14 cellular contexts compared by ENCODE assay signal in genomic region chr12:95837240-95838038, GRCh38. TPM values are rescaled to one million over a fixed set of nuclear protein-coding genes. Genes with fewer than 3 reads are reported as not detected.
DNase-seq lines count a peak whose midpoint lies in the region; ATAC-seq and TF ChIP-seq lines count a peak whose summit lies in the region.
"Had no signal": no experiment of that assay in that cellular context is flagged by ENCODE, and none has a peak within 500 bp of the region (broad histone marks: within the 10 kb centered on the region; RNA-seq: fewer than 3 reads in every experiment).

No MANE protein-coding gene starts in this region.

- H3K79me2 ChIP-seq in PC-3 (ENCODE audit: low read length) = no peaks in the 10 kb centered on the region
- H3K79me2 ChIP-seq in Karpas-422 (ENCODE audit: low read length) = no peaks in the 10 kb centered on the region

- H3K4me3 ChIP-seq in PC-3 (ENCODE audit: low read length) = peak overlapping the region; percentile 44
- no peak overlapping the region for H3K4me3 ChIP-seq in stomach
- no peak overlapping the region for H3K4me3 ChIP-seq in Karpas-422 (ENCODE audit: low read length)
- H3K4me3 ChIP-seq: neural progenitor cell, suprapubic skin had no signal

- WGBS in stomach, 5 donors = 21 to 36% (median 22%) methylated on average over 10 of the region's 10 CpGs

- H3K9me3 ChIP-seq in PC-3 (ENCODE audit: low read length) (no peaks in the 10 kb centered on the region), stomach (no peaks in the 10 kb centered on the region), Karpas-422 (ENCODE audit: low read length) (no peaks in the 10 kb centered on the region)
- H3K9me3 ChIP-seq: suprapubic skin had no signal

- no peaks in the 10 kb centered on the region for H4K20me1 ChIP-seq in PC-3 (ENCODE audit: low read length)
- no peaks in the 10 kb centered on the region for H4K20me1 ChIP-seq in Karpas-422 (ENCODE audit: insufficient read depth, low read depth, low read length)

- H3F3A ChIP-seq in PC-3 (ENCODE audit: low read length, unreplicated experiment) = peaks cover 11% of the 10 kb centered on the region

- intact Hi-C loops in PC-3 (cut with micrococcal nuclease) = no loop called here
- intact Hi-C loops in stomach (cut with DNase I; ENCODE audit: low total_unique reads) = no loop called here

- peaks cover 31% of the 10 kb centered on the region for H3K4me1 ChIP-seq in PC-3 (ENCODE audit: insufficient read depth, low read length)
- peaks cover 8 to 28% (median 26%) of the 10 kb centered on the region in 4 donors for H3K4me1 ChIP-seq in stomach
- H3K4me1 ChIP-seq in Karpas-422 (ENCODE audit: low read length) = no peaks in the 10 kb centered on the region
- H3K4me1 ChIP-seq: neural progenitor cell had no signal

- no peaks in the 10 kb centered on the region for H3K27me3 ChIP-seq in PC-3 (ENCODE audit: low read length)
- no peaks in the 10 kb centered on the region for H3K27me3 ChIP-seq in stomach
- H3K27me3 ChIP-seq in Karpas-422 (ENCODE audit: low read length) = no peaks in the 10 kb centered on the region; the same call in 1 of the 2 replicates
- H3K27me3 ChIP-seq: neural progenitor cell, suprapubic skin had no signal

- H3K36me3 ChIP-seq in PC-3 (ENCODE audit: low read depth, low read length) (no peaks in the 10 kb centered on the region), stomach (no peaks in the 10 kb centered on the region), Karpas-422 (ENCODE audit: insufficient read depth, low read length) (no peaks in the 10 kb centered on the region)
- H3K36me3 ChIP-seq: neural progenitor cell, suprapubic skin had no signal

- H3K9me2 ChIP-seq in PC-3 (replicated peaks; ENCODE audit: low read length) = no peaks in the 10 kb centered on the region
- no peaks in the 10 kb centered on the region for H3K9me2 ChIP-seq in Karpas-422 (replicated peaks; ENCODE audit: insufficient read depth, low read length)

- no peak for TF ChIP-seq EP300 in stomach (IDR thresholded peaks at IDR 0.05)

- POLR2A ChIA-PET in PC-3 (lab: Charles Lee; ENCODE audit: unreplicated experiment) = no interaction called here

- H2AFZ ChIP-seq in PC-3 (ENCODE audit: low read length) (peak overlapping the region; percentile 48; the same call in 1 of the 2 replicates), Karpas-422 (ENCODE audit: low read length) (no peak overlapping the region)
- H2AFZ ChIP-seq: neural progenitor cell had no signal

- CTCF ChIA-PET in PC-3 (lab: Charles Lee) = no interaction called here

- peak; percentile 5; the same call in 1 of the 2 replicates for ATAC-seq in PC-3
- ATAC-seq: WTC11 had no signal

- no peak for TF ChIP-seq POLR2A in stomach (IDR thresholded peaks at IDR 0.05)

- H3K4me2 ChIP-seq in PC-3 (ENCODE audit: low read length) (peak overlapping the region; percentile 45), Karpas-422 (ENCODE audit: low read depth, low read length, poor library complexity, severe bottlenecking) (no peak overlapping the region)
- H3K4me2 ChIP-seq: neural progenitor cell had no signal

- no TSS peak for BruUV-seq in PC-3 (replicated peaks; lab: Mats Ljungman, UMichigan)

- no peak for TF ChIP-seq CTCF in PC-3 (conservative IDR thresholded peaks at IDR 0.05; ENCODE audit: low read depth, low read length)
- TF ChIP-seq CTCF in stomach (IDR thresholded peaks at IDR 0.05) = no peak

- peak overlapping the region; percentile 81 for H3K27ac ChIP-seq in PC-3 (ENCODE audit: low read length)
- H3K27ac ChIP-seq in stomach = peak overlapping the region in 4 of 5 donors; percentile 53 to 79 (median 64)
- H3K27ac ChIP-seq in Karpas-422 (ENCODE audit: low read length) = no peak overlapping the region
- H3K27ac ChIP-seq: neural progenitor cell, suprapubic skin had no signal

- peak; percentile 5 for DNase-seq in EL
- no peak for DNase-seq in PC-3
- DNase-seq in fibroblast of peridontal ligament (ENCODE audit: extremely low read depth) = peak; percentile 7
- no peak for DNase-seq in stomach
- no peak for DNase-seq in NCI-H345 (lab: John Stamatoyannopoulos, UW)
- DNase-seq in UCSD-AML1 (lab: John Stamatoyannopoulos, UW; ENCODE audit: unreplicated experiment) = no peak
- DNase-seq in Karpas-422 = no peak
- DNase-seq: activated CD8-positive, alpha-beta memory T cell treated with anti-CD3 and anti-CD28 coated beads for 24 hours; SW 1271 had no signal

- H3K9ac ChIP-seq in PC-3 (ENCODE audit: low read length) (no peak overlapping the region), Karpas-422 (ENCODE audit: low read length) (no peak overlapping the region)
- H3K9ac ChIP-seq: neural progenitor cell had no signal

RNA-seq across cellular contexts. Expression of gene SNRPF, which starts 21.3 kb away (rescaled TPM):
- total RNA-seq in PC-3 (2014; rRNA removed) (47.4 and 47.5 TPM in 2 replicates), stomach (10 to 100 TPM in 3 of 5 donors, not detected in 2; 10.9 to 34.8 (median 22.4) TPM)
- 10 to 100 TPM; 27.5 to 55.4 (median 44.1) TPM for polyA plus RNA-seq in stomach
- 17.6 and 41.4 TPM in 2 replicates for total RNA-seq in Karpas-422 (2014; rRNA removed; shearing (Covaris generic); ENCODE audit: low replicate concordance)

RNA-seq across cellular contexts. Expression of gene NTN4, which starts 46.9 kb away (rescaled TPM):
- total RNA-seq in PC-3 (2014; rRNA removed) = 39.6 and 40.3 TPM in 2 replicates
- 100 to 1,000 TPM in 1 of 5 donors, 10 to 100 TPM in 4; 11.0 to 110 (median 50.7) TPM for total RNA-seq in stomach
- 10 to 100 TPM; 10.5 to 23.5 (median 13.0) TPM for polyA plus RNA-seq in stomach
- total RNA-seq in Karpas-422 (2014; rRNA removed; shearing (Covaris generic); ENCODE audit: low replicate concordance) = not detected in 2 replicates
- total RNA-seq: activated T-helper 2 cell treated with anti-CD3 and anti-CD28 coated beads, Interferon-gamma antibody, Interleukin-2, Interleukin-4, amounts not matched to agents 10 μg/mL and 5 μg/mL and 100 μg/mL, durations not matched to agents 14 hours and 24 hours and 36 hours had no signal
- polyA plus RNA-seq: IgD-negative memory B cell had no signal

Comparison
In these comparisons a context has a peak if more than half of its experiments do, and no peak if none do; other contexts are left out.
1. DNase-seq: peak in EL (single experiment) and fibroblast of peridontal ligament (single experiment); none in PC-3 (single experiment), stomach (single experiment), NCI-H345 (single experiment), UCSD-AML1 (single experiment) and Karpas-422 (single experiment).
2. RNA of gene NTN4, which starts 46.9 kb away (total RNA-seq): 11.0 to 110 TPM in stomach and 39.6 to 40.3 TPM in PC-3; not detected in Karpas-422; every median in the first group is over 10 times any median in the second.